8 cellular contexts compared by ENCODE assay signal in the genomic region with DNA sequence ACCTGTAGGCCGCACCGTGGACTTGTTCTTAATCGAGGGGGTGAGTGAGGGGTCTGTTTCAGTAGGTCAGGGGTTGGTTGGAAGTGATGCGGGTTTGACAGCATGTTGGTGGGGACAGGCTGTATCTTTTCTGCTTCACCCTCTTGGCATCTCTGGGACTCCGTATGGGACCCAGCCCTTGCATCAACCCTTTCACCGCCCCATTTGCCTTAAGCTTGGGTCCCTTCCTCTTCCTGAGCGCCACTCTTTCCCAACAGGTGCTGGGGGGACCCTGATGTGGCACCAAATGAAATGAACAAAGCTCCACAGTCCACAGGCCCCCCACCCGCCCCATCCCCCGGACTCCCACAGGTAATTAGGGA. TPM values are rescaled to one million over a fixed set of nuclear protein-coding genes. Genes with fewer than 3 reads are reported as not detected.
A peak's percentile ranks its signal among the peaks of the same experiment; 100 is the strongest.
DNase-seq lines count a peak whose midpoint lies in the region; ATAC-seq, FAIRE-seq and TF ChIP-seq lines count a peak whose summit lies in the region.

No MANE protein-coding gene starts in this region.

- peak overlapping the region; percentile 69 to 76 for H3K4me3 ChIP-seq in small intestine (ENCODE audit: low read depth in 1 of 2, low read length in 2 of 2)

- no peaks in the 10 kb centered on the region for H3K27me3 Mint-ChIP-seq in T-cell

- H3K9me3 Mint-ChIP-seq in T-cell: no peaks in the 10 kb centered on the region

- H3K36me3 ChIP-seq in small intestine (ENCODE audit: control insufficient read depth in 2 of 2, insufficient read depth in 2 of 2, low read length in 2 of 2): peaks cover 6 to 9% of the 10 kb centered on the region in 2 donors

- POLR2A ChIA-PET in T-cell (lab: Charles Lee): interaction anchor here (0.6 to 0.7 kb wide), 2 partner anchors 181 to 304 kb away, joined by 3 read pairs; no protein-coding TSS in a partner anchor

- ATAC-seq in GM21723 (IDR thresholded peaks at IDR 0.05; ENCODE audit: unreplicated experiment) (peak; percentile 10), T-cell (replicated peaks in 1 of 4) (no peak), foreskin keratinocyte (no peak)

- FAIRE-seq in small intestine (lab: Jason Lieb, UNC): no peak
- no peak for FAIRE-seq in GM12891 (lab: Jason Lieb, UNC)

- TF ChIP-seq POLR2A in GM12891 (IDR thresholded peaks at IDR 0.05; ENCODE audit: low read depth, low read length): no peak

- H3K27ac ChIP-seq in C4-2B (peak overlapping the region; percentile 95), foreskin keratinocyte (peak overlapping the region; percentile 79), small intestine (ENCODE audit: low read depth in 1 of 2, low read length in 1 of 2) (peak overlapping the region; percentile 91 to 99)

- CTCF ChIA-PET in T-cell (lab: Charles Lee): interaction anchor here in 1 of 2 donors (0.6 kb wide), 1 partner anchor 227 kb away, joined by 5 read pairs; no protein-coding TSS in a partner anchor

- peak overlapping the region; percentile 88 to 95 for H3K27ac Mint-ChIP-seq in T-cell

- peaks cover 15% of the 10 kb centered on the region for H3K36me3 Mint-ChIP-seq in T-cell

- TF ChIP-seq CTCF in C4-2B (conservative IDR thresholded peaks at IDR 0.05) (no peak), foreskin keratinocyte (conservative IDR thresholded peaks at IDR 0.05) (no peak)

- H3K4me3 Mint-ChIP-seq in T-cell: peak overlapping the region; percentile 59 to 85 (median 75)

- H3K4me1 ChIP-seq in foreskin keratinocyte (peaks cover 14% of the 10 kb centered on the region), small intestine (ENCODE audit: control insufficient read depth in 2 of 2, insufficient read depth in 1 of 2, low read depth in 1 of 2, low read length in 1 of 2) (peaks cover 6% of the 10 kb centered on the region in 2 donors)

- H3K27me3 ChIP-seq in foreskin keratinocyte (no peaks in the 10 kb centered on the region), small intestine (ENCODE audit: control insufficient read depth in 2 of 2, insufficient read depth in 2 of 2, low read length in 2 of 2) (no peaks in the 10 kb centered on the region)

- DNase-seq in T-cell (peak in 1 of 34 experiments; percentile 23), foreskin keratinocyte (no peak), small intestine (no peak), GM12891 (ENCODE audit: insufficient read length, low spot score) (no peak), NCI-H2107 (lab: John Stamatoyannopoulos, UW) (no peak)
- no peak for DNase-seq in stimulated activated CD4-positive, alpha-beta T cell treated with anti-CD3 and anti-CD28 coated beads, Interleukin-12 subunit alpha, Interleukin-12 subunit beta, amount 100 ng/mL, for 4 hours

- 1 to 9% (median 4%) methylated on average over 9 of the region's 9 CpGs for WGBS in small intestine, 3 donors

- no peaks in the 10 kb centered on the region for H3K9me3 ChIP-seq in small intestine (ENCODE audit: control insufficient read depth, low read depth)

- H3K4me1 Mint-ChIP-seq in T-cell: peaks cover 31 to 36% (median 33%) of the 10 kb centered on the region in 3 donors

TF ChIP-seq in GM12891, 5 proteins besides CTCF, POLR2A, EP300 and RAD21:
- no peak for TF ChIP-seq POU2F2 (IDR thresholded peaks at IDR 0.05; ENCODE audit: low read depth, low read length)
- TF ChIP-seq TAF1 (IDR thresholded peaks at IDR 0.05; ENCODE audit: low read depth, low read length): no peak
- no peak for TF ChIP-seq POLR2AphosphoS5 (IDR thresholded peaks at IDR 0.05; ENCODE audit: low read depth, low read length)
- TF ChIP-seq SPI1 (IDR thresholded peaks at IDR 0.05; ENCODE audit: low read depth, low read length): no peak

RNA-seq across cellular contexts. Expression of gene EIF4G1, which starts 1.1 kb away (rescaled TPM):
- total RNA-seq in T-cell (100 to 1,000 TPM; 232 to 290 (median 271) TPM), foreskin keratinocyte (467 and 485 TPM in 2 replicates)
- polyA plus RNA-seq in foreskin keratinocyte (344 and 350 TPM in 2 replicates), small intestine (100 to 1,000 TPM; 115 to 220 (median 120) TPM)
- 158 TPM for polyA plus RNA-seq in GM12891 (2012; ENCODE audit: low read depth, missing spikeins)

RNA-seq across cellular contexts. Expression of gene PSMD2, which starts 16.4 kb away (rescaled TPM):
- total RNA-seq in T-cell (100 to 1,000 TPM; 134 to 151 (median 149) TPM), foreskin keratinocyte (838 and 935 TPM in 2 replicates)
- polyA plus RNA-seq in foreskin keratinocyte (551 and 627 TPM in 2 replicates), small intestine (100 to 1,000 TPM; 104 to 149 (median 122) TPM)
- 152 TPM for polyA plus RNA-seq in GM12891 (2012; ENCODE audit: low read depth, missing spikeins)

RNA-seq across cellular contexts. Expression of gene FAM131A, which starts 21.9 kb away (rescaled TPM):
- total RNA-seq in T-cell (10 to 100 TPM in 3 of 5 donors, 1 to 10 TPM in 2; 8.3 to 13.8 (median 11.9) TPM), foreskin keratinocyte (13.3 and 14.6 TPM in 2 replicates)
- polyA plus RNA-seq in foreskin keratinocyte (11.6 and 11.7 TPM in 2 replicates), small intestine (10 to 100 TPM in 2 of 3 donors, 1 to 10 TPM in 1; 9.7 to 11.3 (median 10.3) TPM)
- polyA plus RNA-seq in GM12891 (2012; ENCODE audit: low read depth, missing spikeins): 2.1 TPM

RNA-seq across cellular contexts. Expression of gene ECE2, which starts 39.7 kb away (rescaled TPM):
- total RNA-seq in T-cell: not detected
- total RNA-seq in foreskin keratinocyte: not detected in 2 replicates
- polyA plus RNA-seq in foreskin keratinocyte: not detected in 2 replicates
- polyA plus RNA-seq in small intestine: 1 to 10 TPM in 1 of 3 donors, not detected in 2; 2.1 TPM
- polyA plus RNA-seq in GM12891 (2012; ENCODE audit: low read depth, missing spikeins): not detected

RNA-seq across cellular contexts. Expression of gene CLCN2, which starts 45.9 kb away (rescaled TPM):
- total RNA-seq in T-cell (1 to 10 TPM; 3.2 to 5.9 (median 4.6) TPM), foreskin keratinocyte (4.7 and 5.4 TPM in 2 replicates)
- polyA plus RNA-seq in foreskin keratinocyte (3.8 and 3.9 TPM in 2 replicates), small intestine (10 to 100 TPM; 10.0 to 19.0 (median 11.6) TPM)
- polyA plus RNA-seq in GM12891 (2012; ENCODE audit: low read depth, missing spikeins): 0.73 TPM
